9 cellular contexts compared by ENCODE assay signal in the genomic region with DNA sequence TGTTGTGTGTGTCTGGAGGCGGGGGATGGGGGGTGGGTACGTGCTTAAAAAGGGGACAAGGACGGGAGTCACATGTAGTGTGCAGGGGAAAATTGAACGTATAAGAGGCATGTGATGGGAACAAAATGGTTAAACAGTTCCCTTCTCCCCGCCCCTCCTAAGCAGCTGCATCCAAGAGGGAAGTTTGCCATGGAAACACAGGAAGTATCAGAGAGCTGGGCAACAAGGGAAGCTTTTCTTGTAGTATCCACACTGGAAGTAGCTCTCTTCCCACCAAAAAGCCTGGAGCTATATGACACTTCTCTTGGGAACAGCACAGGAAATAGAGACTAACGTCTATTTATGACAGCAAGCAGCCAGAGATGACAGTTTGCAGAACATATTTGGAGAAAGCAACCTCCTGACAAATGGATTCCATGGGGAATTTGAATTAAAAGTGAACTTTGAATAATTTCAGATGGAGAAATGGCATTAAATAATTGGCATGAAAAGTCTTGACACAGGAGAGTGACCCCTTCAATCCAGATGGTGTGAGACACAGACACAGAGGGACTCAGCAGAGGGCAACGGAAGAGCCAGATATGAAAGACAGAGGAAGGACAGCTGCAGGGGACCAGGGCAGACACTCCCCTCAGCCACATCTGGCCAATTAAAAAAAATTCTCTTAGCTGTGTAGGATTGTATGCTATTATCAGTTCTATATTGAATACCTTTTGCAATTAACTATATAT.
DNase-seq lines count a peak whose midpoint lies in the region; ATAC-seq lines count a peak whose summit lies in the region.
"Had no signal": no experiment of that assay in that cellular context is flagged by ENCODE, and none has a peak within 500 bp of the region (broad histone marks: within the 10 kb centered on the region; RNA-seq: fewer than 3 reads in every experiment).

No MANE protein-coding gene starts in this region.

- ATAC-seq in HG02938 (IDR thresholded peaks at IDR 0.05; ENCODE audit: unreplicated experiment) (no peak), GM21526 (IDR thresholded peaks at IDR 0.05; ENCODE audit: low FRiP score, unreplicated experiment) (no peak), HG03342 (IDR thresholded peaks at IDR 0.05; ENCODE audit: unreplicated experiment) (no peak)

- DNase-seq in AG20443 (ENCODE audit: low spot score) (peak; percentile 49), NCI-H146 treated with DMSO at 0.1 percent for 48 hours (lab: John Stamatoyannopoulos, UW; ENCODE audit: unreplicated experiment) (peak; percentile 35), epidermal melanocyte (ENCODE audit: insufficient read length, low spot score) (peak; percentile 56), middle frontal gyrus (ENCODE audit: extremely low spot score, low spot score) (peak; percentile 80), NCI-H187 (lab: John Stamatoyannopoulos, UW) (no peak)
- DNase-seq: CD4-positive, alpha-beta memory T cell had no signal

Comparison
In these comparisons a context has a peak if more than half of its experiments do, and no peak if none do; other contexts are left out.
1. DNase-seq: peak in AG20443 (single experiment), NCI-H146 treated with DMSO at 0.1 percent for 48 hours (single experiment), epidermal melanocyte (single experiment) and middle frontal gyrus (single experiment); none in NCI-H187 (0 of 2).